ENCODE assay signal across 1 cellular context in the genomic region with DNA sequence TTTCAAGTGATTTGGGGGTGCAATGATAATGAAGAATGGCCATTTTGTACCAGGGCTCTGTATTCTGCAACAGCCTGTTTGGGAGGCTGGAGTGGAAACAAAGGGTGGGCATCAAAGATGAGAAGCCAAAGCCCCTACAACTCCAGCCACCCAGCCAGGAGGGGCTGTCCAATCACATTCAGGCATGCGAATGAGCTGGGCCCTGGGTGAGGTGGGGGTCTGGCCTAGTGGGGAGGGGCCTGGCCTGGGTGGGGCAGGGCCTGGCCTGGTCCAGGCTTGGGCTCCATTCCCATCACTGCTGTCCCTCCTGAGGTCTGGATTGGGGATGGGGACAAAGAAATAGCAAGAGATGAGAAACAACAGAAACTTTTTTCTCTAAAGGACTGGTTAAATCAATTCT.
TF ChIP-seq lines count a peak whose summit lies in the region.

No MANE protein-coding gene starts in this region.

TF ChIP-seq in GM23338, 12 proteins besides CTCF, POLR2A, EP300 and RAD21:
- TF ChIP-seq STAT1 (IDR thresholded peaks at IDR 0.05; ENCODE audit: unreplicated experiment) (no peak), EZH2phosphoT487 (IDR thresholded peaks at IDR 0.05; ENCODE audit: unreplicated experiment) (no peak), CREB1 (CRISPR knock-in tag; IDR thresholded peaks at IDR 0.05; ENCODE audit: low read depth) (no peak), ZNF114 (CRISPR knock-in tag; IDR thresholded peaks at IDR 0.05) (no peak), NANOG (IDR thresholded peaks at IDR 0.05; ENCODE audit: borderline replicate concordance) (no peak), REST (IDR thresholded peaks at IDR 0.05; ENCODE audit: unreplicated experiment) (no peak), ZNF331 (CRISPR knock-in tag; IDR thresholded peaks at IDR 0.05; ENCODE audit: low read depth) (no peak), POLR2AphosphoS5 (IDR thresholded peaks at IDR 0.05; ENCODE audit: low read depth) (no peak), ETS1 (IDR thresholded peaks at IDR 0.05) (no peak), JUNB (IDR thresholded peaks at IDR 0.05; ENCODE audit: unreplicated experiment) (no peak), EZH2 (IDR thresholded peaks at IDR 0.05; ENCODE audit: low read depth, unreplicated experiment) (no peak)
- TF ChIP-seq, protein P1, sequence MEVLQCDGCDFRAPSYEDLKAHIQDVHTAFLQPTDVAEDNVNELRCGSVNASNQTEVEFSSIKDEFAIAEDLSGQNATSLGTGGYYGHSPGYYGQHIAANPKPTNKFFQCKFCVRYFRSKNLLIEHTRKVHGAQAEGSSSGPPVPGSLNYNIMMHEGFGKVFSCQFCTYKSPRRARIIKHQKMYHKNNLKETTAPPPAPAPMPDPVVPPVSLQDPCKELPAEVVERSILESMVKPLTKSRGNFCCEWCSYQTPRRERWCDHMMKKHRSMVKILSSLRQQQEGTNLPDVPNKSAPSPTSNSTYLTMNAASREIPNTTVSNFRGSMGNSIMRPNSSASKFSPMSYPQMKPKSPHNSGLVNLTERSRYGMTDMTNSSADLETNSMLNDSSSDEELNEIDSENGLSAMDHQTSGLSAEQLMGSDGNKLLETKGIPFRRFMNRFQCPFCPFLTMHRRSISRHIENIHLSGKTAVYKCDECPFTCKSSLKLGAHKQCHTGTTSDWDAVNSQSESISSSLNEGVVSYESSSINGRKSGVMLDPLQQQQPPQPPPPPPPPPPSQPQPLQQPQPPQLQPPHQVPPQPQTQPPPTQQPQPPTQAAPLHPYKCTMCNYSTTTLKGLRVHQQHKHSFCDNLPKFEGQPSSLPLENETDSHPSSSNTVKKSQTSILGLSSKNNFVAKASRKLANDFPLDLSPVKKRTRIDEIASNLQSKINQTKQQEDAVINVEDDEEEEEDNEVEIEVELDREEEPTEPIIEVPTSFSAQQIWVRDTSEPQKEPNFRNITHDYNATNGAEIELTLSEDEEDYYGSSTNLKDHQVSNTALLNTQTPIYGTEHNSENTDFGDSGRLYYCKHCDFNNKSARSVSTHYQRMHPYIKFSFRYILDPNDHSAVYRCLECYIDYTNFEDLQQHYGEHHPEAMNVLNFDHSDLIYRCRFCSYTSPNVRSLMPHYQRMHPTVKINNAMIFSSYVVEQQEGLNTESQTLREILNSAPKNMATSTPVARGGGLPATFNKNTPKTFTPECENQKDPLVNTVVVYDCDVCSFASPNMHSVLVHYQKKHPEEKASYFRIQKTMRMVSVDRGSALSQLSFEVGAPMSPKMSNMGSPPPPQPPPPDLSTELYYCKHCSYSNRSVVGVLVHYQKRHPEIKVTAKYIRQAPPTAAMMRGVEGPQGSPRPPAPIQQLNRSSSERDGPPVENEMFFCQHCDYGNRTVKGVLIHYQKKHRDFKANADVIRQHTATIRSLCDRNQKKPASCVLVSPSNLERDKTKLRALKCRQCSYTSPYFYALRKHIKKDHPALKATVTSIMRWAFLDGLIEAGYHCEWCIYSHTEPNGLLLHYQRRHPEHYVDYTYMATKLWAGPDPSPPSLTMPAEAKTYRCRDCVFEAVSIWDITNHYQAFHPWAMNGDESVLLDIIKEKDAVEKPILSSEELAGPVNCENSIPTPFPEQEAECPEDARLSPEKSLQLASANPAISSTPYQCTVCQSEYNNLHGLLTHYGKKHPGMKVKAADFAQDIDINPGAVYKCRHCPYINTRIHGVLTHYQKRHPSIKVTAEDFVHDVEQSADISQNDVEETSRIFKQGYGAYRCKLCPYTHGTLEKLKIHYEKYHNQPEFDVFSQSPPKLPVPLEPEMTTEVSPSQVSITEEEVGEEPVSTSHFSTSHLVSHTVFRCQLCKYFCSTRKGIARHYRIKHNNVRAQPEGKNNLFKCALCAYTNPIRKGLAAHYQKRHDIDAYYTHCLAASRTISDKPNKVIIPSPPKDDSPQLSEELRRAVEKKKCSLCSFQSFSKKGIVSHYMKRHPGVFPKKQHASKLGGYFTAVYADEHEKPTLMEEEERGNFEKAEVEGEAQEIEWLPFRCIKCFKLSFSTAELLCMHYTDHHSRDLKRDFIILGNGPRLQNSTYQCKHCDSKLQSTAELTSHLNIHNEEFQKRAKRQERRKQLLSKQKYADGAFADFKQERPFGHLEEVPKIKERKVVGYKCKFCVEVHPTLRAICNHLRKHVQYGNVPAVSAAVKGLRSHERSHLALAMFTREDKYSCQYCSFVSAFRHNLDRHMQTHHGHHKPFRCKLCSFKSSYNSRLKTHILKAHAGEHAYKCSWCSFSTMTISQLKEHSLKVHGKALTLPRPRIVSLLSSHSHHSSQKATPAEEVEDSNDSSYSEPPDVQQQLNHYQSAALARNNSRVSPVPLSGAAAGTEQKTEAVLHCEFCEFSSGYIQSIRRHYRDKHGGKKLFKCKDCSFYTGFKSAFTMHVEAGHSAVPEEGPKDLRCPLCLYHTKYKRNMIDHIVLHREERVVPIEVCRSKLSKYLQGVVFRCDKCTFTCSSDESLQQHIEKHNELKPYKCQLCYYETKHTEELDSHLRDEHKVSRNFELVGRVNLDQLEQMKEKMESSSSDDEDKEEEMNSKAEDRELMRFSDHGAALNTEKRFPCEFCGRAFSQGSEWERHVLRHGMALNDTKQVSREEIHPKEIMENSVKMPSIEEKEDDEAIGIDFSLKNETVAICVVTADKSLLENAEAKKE (CRISPR knock-in tag; IDR thresholded peaks at IDR 0.05), result no peak
TF ChIP-seq in GM23338: peak in this region for 0.
